ENCODE assay signal across 23 cellular contexts in the genomic region with DNA sequence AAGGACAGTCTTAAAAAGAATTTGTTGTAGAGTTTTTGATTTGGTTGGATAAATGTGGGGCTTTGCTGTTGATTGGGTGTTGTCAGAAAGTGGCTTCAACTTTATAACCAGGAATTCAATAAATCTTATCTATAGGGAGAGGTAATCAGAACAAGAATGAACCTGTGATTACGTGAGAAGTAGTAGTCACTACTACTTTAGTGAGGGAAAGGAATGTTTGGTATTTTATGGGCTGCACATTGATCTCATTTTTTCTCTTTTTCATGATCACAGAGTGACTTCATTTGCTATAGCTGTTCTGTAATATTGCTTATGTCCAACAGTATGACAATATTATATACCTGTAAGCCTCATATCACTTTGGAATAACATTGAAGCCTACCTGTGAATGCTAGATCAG.
DNase-seq lines count a peak whose midpoint lies in the region; ATAC-seq, FAIRE-seq and TF ChIP-seq lines count a peak whose summit lies in the region.
"Had no signal": no experiment of that assay in that cellular context is flagged by ENCODE, and none has a peak within 500 bp of the region (broad histone marks: within the 10 kb centered on the region; RNA-seq: fewer than 3 reads in every experiment).

No MANE protein-coding gene starts in this region.

- CTCF ChIA-PET in RWPE1 (lab: Yijun Ruan, JAX), result interaction anchor here (0.6 kb wide), 1 partner anchor 284 kb away, joined by 4 read pairs; no protein-coding TSS in a partner anchor

- DNase-seq in RWPE1 (ENCODE audit: low spot score) (peak; percentile 37), bronchial epithelial cell (ENCODE audit: low read depth) (peak; percentile 55), foreskin keratinocyte (peak; percentile 37 to 62), DMS79 (lab: John Stamatoyannopoulos, UW) (no peak)
- DNase-seq in stimulated activated CD4-positive, alpha-beta T cell treated with anti-CD3 and anti-CD28 coated beads, Interleukin-15, amount 100 ng/mL, for 24 hours, result no peak
- DNase-seq: 8988T; ACHN; AML-193; BE2C; CD4-positive, alpha-beta T cell; CD8-positive, alpha-beta memory T cell; DMS 273 treated with DMSO at 0.1 percent for 48 hours; DMS79 treated with DMSO at 0.1 percent for 48 hours; GF-D8; H9 had no signal

- POLR2A ChIA-PET in RWPE1 (lab: Yijun Ruan, JAX; ENCODE audit: low non-redundant PET), result no interaction called here

- H3K27ac ChIP-seq in RWPE1, result no peak overlapping the region
- H3K27ac ChIP-seq in foreskin keratinocyte, result no peak overlapping the region
- H3K27ac ChIP-seq: A549; BLaER1 treated with 17β-estradiol and CSF1 and Interleukin-3, amounts not matched to agents 10 nM and 100 nM had no signal

- H3K4me3 ChIP-seq in bronchial epithelial cell (ENCODE audit: low read depth, low read length), result no peak overlapping the region
- H3K4me3 ChIP-seq: A549; BLaER1 treated with 17β-estradiol and CSF1 and Interleukin-3, amounts not matched to agents 10 nM and 100 nM; GM23338 had no signal

- H3K27me3 ChIP-seq in bronchial epithelial cell (ENCODE audit: control insufficient read depth, insufficient read depth, low read length), result no peaks in the 10 kb centered on the region
- H3K27me3 ChIP-seq in foreskin keratinocyte, result no peaks in the 10 kb centered on the region
- H3K27me3 ChIP-seq: BE2C; BLaER1 treated with 17β-estradiol and CSF1 and Interleukin-3, amounts not matched to agents 10 nM and 100 nM had no signal

- peak; percentile 71 for ATAC-seq in foreskin keratinocyte
- ATAC-seq in HG03159 (IDR thresholded peaks at IDR 0.05; ENCODE audit: unreplicated experiment), result no peak
- ATAC-seq: A549, GM23338, HCT116 had no signal

- no peak for FAIRE-seq in bronchial epithelial cell (lab: Jason Lieb, UNC)
- FAIRE-seq: A549, D721Med, GM12891, GM18507 had no signal

- H3K36me3 ChIP-seq in bronchial epithelial cell (ENCODE audit: control insufficient read depth, insufficient read depth, low read length), result no peaks in the 10 kb centered on the region
- H3K36me3 ChIP-seq: BE2C; BLaER1 treated with 17β-estradiol and CSF1 and Interleukin-3, amounts not matched to agents 10 nM and 100 nM had no signal

- TF ChIP-seq CTCF in RWPE1 (conservative IDR thresholded peaks at IDR 0.05; ENCODE audit: low read depth) (no peak), bronchial epithelial cell (IDR thresholded peaks at IDR 0.05; ENCODE audit: insufficient read depth, low read length, severe bottlenecking) (no peak), foreskin keratinocyte (conservative IDR thresholded peaks at IDR 0.05) (no peak)

- peaks cover 9% of the 10 kb centered on the region for H3K4me1 ChIP-seq in foreskin keratinocyte
- H3K4me1 ChIP-seq: A549; BE2C; BLaER1 treated with 17β-estradiol and CSF1 and Interleukin-3, amounts not matched to agents 10 nM and 100 nM had no signal

Comparison
In these comparisons a context has a peak if more than half of its experiments do, and no peak if none do; other contexts are left out.
1. DNase-seq: peak in RWPE1 (single experiment), bronchial epithelial cell (single experiment) and foreskin keratinocyte (2 of 2); none in DMS79 (single experiment) and stimulated activated CD4-positive, alpha-beta T cell treated with anti-CD3 and anti-CD28 coated beads, Interleukin-15, amount 100 ng/mL, for 24 hours (single experiment).